Comparison of ENCODE assay signal across 11 cellular contexts in the genomic region with DNA sequence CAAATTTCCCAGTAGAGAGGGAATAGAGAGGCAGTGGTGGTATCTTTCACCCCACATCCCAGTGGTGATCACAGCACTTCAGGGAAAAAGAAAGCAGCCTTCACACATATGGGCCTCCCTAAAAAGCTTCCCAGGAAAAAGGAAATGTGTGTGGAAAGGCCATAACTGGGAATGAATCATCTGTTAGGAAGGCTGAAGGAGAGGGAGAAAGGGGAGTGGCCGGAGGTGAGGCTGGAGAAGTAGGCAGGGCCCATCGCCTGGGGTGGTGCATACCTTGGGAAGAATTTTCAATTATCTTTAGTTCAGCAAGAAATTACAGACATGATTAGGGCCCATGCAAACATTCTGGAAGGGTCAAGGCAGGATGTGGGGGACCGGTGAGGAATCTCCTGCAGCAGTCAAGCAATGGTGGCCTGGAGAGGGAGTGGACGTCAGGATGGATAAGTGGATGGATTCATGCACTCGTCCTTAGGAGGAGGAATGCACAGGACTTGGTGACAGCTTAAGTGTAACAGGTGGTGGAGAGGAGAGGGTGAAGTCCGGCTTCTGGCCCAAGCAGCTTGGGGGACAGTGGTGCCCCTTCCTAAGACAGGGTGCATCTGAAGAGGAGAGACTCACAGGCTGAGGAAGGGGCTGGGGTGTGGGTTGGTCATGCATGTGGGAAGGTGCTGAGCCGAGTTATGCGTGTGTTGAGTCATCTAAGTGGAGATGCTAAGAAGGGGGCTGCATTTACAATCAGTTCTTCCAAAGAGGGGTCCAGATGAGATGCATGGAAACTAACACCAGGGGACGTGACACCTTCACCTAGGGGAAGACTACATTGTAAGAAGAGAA. TPM values are rescaled to one million over a fixed set of nuclear protein-coding genes. Genes with fewer than 3 reads are reported as not detected.
DNase-seq lines count a peak whose midpoint lies in the region; ATAC-seq and TF ChIP-seq lines count a peak whose summit lies in the region.
"Had no signal": no experiment of that assay in that cellular context is flagged by ENCODE, and none has a peak within 500 bp of the region (broad histone marks: within the 10 kb centered on the region; RNA-seq: fewer than 3 reads in every experiment).

No MANE protein-coding gene starts in this region.

- no peak for ATAC-seq in HG03039 (IDR thresholded peaks at IDR 0.05; ENCODE audit: unreplicated experiment)
- no peak for ATAC-seq in HG03469 (IDR thresholded peaks at IDR 0.05; ENCODE audit: unreplicated experiment)
- ATAC-seq: GM12878 had no signal

- H3K4me3 ChIP-seq in SJCRH30, result no peak overlapping the region
- H3K4me3 ChIP-seq in fibroblast of pulmonary artery (replicated peaks; ENCODE audit: low read depth, low read length), result no peak overlapping the region
- H3K4me3 ChIP-seq: GM12878 had no signal

- peak overlapping the region; percentile 6 for H3K4me3 Mint-ChIP-seq in T-helper 1 cell treated with Interleukin-12 subunit alpha and Interleukin-12 subunit beta and Interleukin-4 antibody, amounts not matched to agents 30 μg/mL and 1 μg/mL, for 36 hours

- H3K9me3 Mint-ChIP-seq in T-helper 1 cell treated with Interleukin-12 subunit alpha and Interleukin-12 subunit beta and Interleukin-4 antibody, amounts not matched to agents 30 μg/mL and 1 μg/mL, for 36 hours, result no peaks in the 10 kb centered on the region

- DNase-seq in T-helper 1 cell (no peak), SJCRH30 (peak in 1 of 2 experiments; percentile 26), fibroblast of pulmonary artery (ENCODE audit: low read depth) (peak; percentile 74), renal cortical epithelial cell (ENCODE audit: low read depth) (peak; percentile 85), middle frontal gyrus (ENCODE audit: extremely low spot score, low spot score) (no peak)
- DNase-seq: activated effector memory CD4-positive, alpha-beta T cell treated with anti-CD3 and anti-CD28 coated beads, Interleukin-2, amount 50 U/mL, for 16 hours had no signal

- no peak for TF ChIP-seq CTCF in fibroblast of pulmonary artery (IDR thresholded peaks at IDR 0.05; ENCODE audit: low read length, missing control alignments)

- H3K27ac Mint-ChIP-seq in T-helper 1 cell treated with Interleukin-12 subunit alpha and Interleukin-12 subunit beta and Interleukin-4 antibody, amounts not matched to agents 30 μg/mL and 1 μg/mL, for 36 hours, result peak overlapping the region; percentile 72

- peak overlapping the region; percentile 68 for H3K27ac ChIP-seq in SJCRH30
- H3K27ac ChIP-seq: 22Rv1 had no signal

- peaks cover 81% of the 10 kb centered on the region for H3K4me1 Mint-ChIP-seq in T-helper 1 cell treated with Interleukin-12 subunit alpha and Interleukin-12 subunit beta and Interleukin-4 antibody, amounts not matched to agents 30 μg/mL and 1 μg/mL, for 36 hours (ENCODE audit: low read depth)

- no peaks in the 10 kb centered on the region for H3K9me3 ChIP-seq in SJCRH30 (replicated peaks)

- H3K4me1 ChIP-seq in SJCRH30, result peaks cover 25% of the 10 kb centered on the region

- no peaks in the 10 kb centered on the region for H3K36me3 ChIP-seq in SJCRH30

- H3K36me3 Mint-ChIP-seq in T-helper 1 cell treated with Interleukin-12 subunit alpha and Interleukin-12 subunit beta and Interleukin-4 antibody, amounts not matched to agents 30 μg/mL and 1 μg/mL, for 36 hours (ENCODE audit: low read depth), result peaks cover 4% of the 10 kb centered on the region

- H3K27me3 ChIP-seq in SJCRH30, result no peaks in the 10 kb centered on the region

- no peaks in the 10 kb centered on the region for H3K27me3 Mint-ChIP-seq in T-helper 1 cell treated with Interleukin-12 subunit alpha and Interleukin-12 subunit beta and Interleukin-4 antibody, amounts not matched to agents 30 μg/mL and 1 μg/mL, for 36 hours (ENCODE audit: low read depth)

RNA-seq across cellular contexts. Expression of a gene that starts 17.9 kb away (rescaled TPM):
- 2.5 and 2.8 TPM in 2 replicates for total RNA-seq in SJCRH30 (2014; rRNA removed; shearing (Covaris generic))
- 3.3 and 3.6 TPM in 2 replicates for total RNA-seq in renal cortical epithelial cell

Comparison
In these comparisons a context has a peak if more than half of its experiments do, and no peak if none do; other contexts are left out.
1. DNase-seq: peak in fibroblast of pulmonary artery (single experiment) and renal cortical epithelial cell (single experiment); none in T-helper 1 cell (0 of 5) and middle frontal gyrus (single experiment).